ENCODE assay signal across 16 cellular contexts in genomic region chr16:76474048-76474447, GRCh38.
DNase-seq lines count a peak whose midpoint lies in the region; ATAC-seq and TF ChIP-seq lines count a peak whose summit lies in the region.
"Had no signal": no experiment of that assay in that cellular context is flagged by ENCODE, and none has a peak within 500 bp of the region (broad histone marks: within the 10 kb centered on the region; RNA-seq: fewer than 3 reads in every experiment).

No MANE protein-coding gene starts in this region.

- H3K27me3 ChIP-seq in NT2/D1 (ENCODE audit: insufficient read depth, insufficient read length): peaks cover 89% of the 10 kb centered on the region

- peak; percentile 34 for DNase-seq in D341Med (ENCODE audit: low spot score)
- DNase-seq in NT2/D1 (ENCODE audit: low read depth, low spot score): peak; percentile 15
- DNase-seq in iPS-NIHi11 (ENCODE audit: low spot score): peak; percentile 20
- DNase-seq in progenitor cell of endocrine pancreas (ENCODE audit: low spot score, unreplicated experiment): no peak
- no peak for DNase-seq in CD1c-positive myeloid dendritic cell (ENCODE audit: extremely low spot score)
- DNase-seq in left cardiac atrium: no peak
- no peak for DNase-seq in GM13977 (ENCODE audit: low spot score)
- DNase-seq: ACHN; CD8-positive, alpha-beta T cell; COR-L47; DMS53; GM23248; KG1 had no signal

- TF ChIP-seq CTCF in progenitor cell of endocrine pancreas (IDR thresholded peaks at IDR 0.05; ENCODE audit: unreplicated experiment) (no peak), GM13977 (IDR thresholded peaks at IDR 0.05; ENCODE audit: extremely low read depth, insufficient read depth, missing control alignments) (no peak)

- in situ Hi-C loops in GM13977 (cut with MboI; ENCODE audit: low pct_unique_long_range_greater_than_20kb, low sequenced_read_pairs, unreplicated experiment): no loop called here

- H3K9ac ChIP-seq in NT2/D1 (ENCODE audit: insufficient read length, low read depth): no peak overlapping the region
- H3K9ac ChIP-seq: GM23248 had no signal

- no peaks in the 10 kb centered on the region for H3K36me3 ChIP-seq in NT2/D1 (ENCODE audit: insufficient read depth, insufficient read length, low read length)
- H3K36me3 ChIP-seq: HAP-1 had no signal

- no peak for ATAC-seq in left cardiac atrium
- ATAC-seq: CD8-positive, alpha-beta T cell had no signal

- H3K4me1 Mint-ChIP-seq in progenitor cell of endocrine pancreas (ENCODE audit: low read depth): peaks cover 20% of the 10 kb centered on the region
- H3K4me1 Mint-ChIP-seq: B cell, IgD-negative memory B cell had no signal

- H3K9me3 Mint-ChIP-seq in progenitor cell of endocrine pancreas (ENCODE audit: low read depth): peaks cover 3% of the 10 kb centered on the region

- peak overlapping the region; percentile 69 for H3K27ac Mint-ChIP-seq in progenitor cell of endocrine pancreas
- H3K27ac Mint-ChIP-seq: B cell; CD8-positive, alpha-beta T cell; IgD-negative memory B cell had no signal

- no peak overlapping the region for H3K4me3 Mint-ChIP-seq in progenitor cell of endocrine pancreas (ENCODE audit: low read depth)
- H3K4me3 Mint-ChIP-seq: B cell; CD8-positive, alpha-beta T cell; IgD-negative memory B cell had no signal

- no peaks in the 10 kb centered on the region for H3K36me3 Mint-ChIP-seq in progenitor cell of endocrine pancreas (ENCODE audit: insufficient read depth)
- H3K36me3 Mint-ChIP-seq: CD8-positive, alpha-beta T cell; IgD-negative memory B cell had no signal

- no peaks in the 10 kb centered on the region for H3K27me3 Mint-ChIP-seq in progenitor cell of endocrine pancreas
- H3K27me3 Mint-ChIP-seq: B cell, IgD-negative memory B cell had no signal

- H3K4me3 ChIP-seq in NT2/D1 (ENCODE audit: insufficient read length, low read depth): no peak overlapping the region
- H3K4me3 ChIP-seq: GM23248, HAP-1 had no signal

- intact Hi-C loops in left cardiac atrium (cut with DNase I): no loop called here

- no peaks in the 10 kb centered on the region; the same call in 1 of the 2 replicates for H3K9me3 ChIP-seq in NT2/D1 (ENCODE audit: insufficient read depth, low read length)
- H3K9me3 ChIP-seq: HAP-1 had no signal

- no peaks in the 10 kb centered on the region for H3K4me1 ChIP-seq in NT2/D1 (ENCODE audit: insufficient read depth, insufficient read length)
- H3K4me1 ChIP-seq: HAP-1 had no signal

Comparison
In these comparisons a context has a peak if more than half of its experiments do, and no peak if none do; other contexts are left out.
1. DNase-seq: peak in D341Med (single experiment), NT2/D1 (single experiment) and iPS-NIHi11 (single experiment); none in progenitor cell of endocrine pancreas (single experiment), CD1c-positive myeloid dendritic cell (single experiment), left cardiac atrium (single experiment) and GM13977 (single experiment).